In genomic region chr5:41785061-41785460, GRCh38 we compare ENCODE assay signal across 20 cellular contexts.
"Had no signal": no experiment of that assay in that cellular context is flagged by ENCODE, and none has a peak within 500 bp of the region (broad histone marks: within the 10 kb centered on the region; RNA-seq: fewer than 3 reads in every experiment).

No MANE protein-coding gene starts in this region.

- H3K4me2 ChIP-seq: smooth muscle cell had no signal

- H3K4me3 ChIP-seq: colonic mucosa, lower lobe of right lung, pancreas, smooth muscle cell, suprapubic skin, thyroid gland had no signal

- H3K9me3 ChIP-seq: colonic mucosa, lower lobe of right lung, pancreas, suprapubic skin, thyroid gland had no signal

- H3K36me3 ChIP-seq: colonic mucosa, lower lobe of right lung, pancreas, thyroid gland had no signal

- H3K4me3 Mint-ChIP-seq: dendritic cell treated with granulocyte-macrophage colony-stimulating factor and Interleukin-4, amounts not matched to agents 40 ng/mL and 50 ng/mL, for 4 days; effector memory CD8-positive, alpha-beta T cell; stimulated activated naive CD8-positive, alpha-beta T cell treated with anti-CD3 and anti-CD28 coated beads, Interleukin-15, amount 100 ng/mL, for 72 hours; type B pancreatic cell had no signal

- H3K27ac Mint-ChIP-seq: dendritic cell treated with granulocyte-macrophage colony-stimulating factor and Interleukin-4, amounts not matched to agents 40 ng/mL and 50 ng/mL, for 4 days; progenitor cell of endocrine pancreas; stimulated activated naive CD8-positive, alpha-beta T cell treated with anti-CD3 and anti-CD28 coated beads, Interleukin-15, amount 100 ng/mL, for 72 hours; type B pancreatic cell had no signal

- H3K27me3 ChIP-seq: colonic mucosa, pancreas, suprapubic skin, thyroid gland had no signal

- H3K27ac ChIP-seq: colonic mucosa, lower lobe of right lung, pancreas, suprapubic skin, thyroid gland had no signal

- H3K9me3 Mint-ChIP-seq: dendritic cell treated with granulocyte-macrophage colony-stimulating factor and Interleukin-4, amounts not matched to agents 40 ng/mL and 50 ng/mL, for 4 days; effector memory CD8-positive, alpha-beta T cell; stimulated activated naive CD8-positive, alpha-beta T cell treated with anti-CD3 and anti-CD28 coated beads, Interleukin-15, amount 100 ng/mL, for 72 hours; type B pancreatic cell had no signal

- H3K4me1 ChIP-seq: colonic mucosa, lower lobe of right lung, pancreas had no signal

- DNase-seq: caudate nucleus; colonic mucosa; effector memory CD8-positive, alpha-beta T cell; left ventricle myocardium superior; lower lobe of right lung; occipital lobe; pancreas; stimulated activated CD4-positive, alpha-beta T cell treated with anti-CD3 and anti-CD28 coated beads, Interleukin-12 subunit alpha, Interleukin-12 subunit beta, amount 100 ng/mL, for 4 hours; stimulated activated CD4-positive, alpha-beta T cell treated with anti-CD3 and anti-CD28 coated beads, Interleukin-1b, Interleukin-23, amount 100 ng/mL, for 48 hours; stimulated activated CD4-positive, alpha-beta T cell treated with anti-CD3 and anti-CD28 coated beads, Interleukin-4, amount 100 ng/mL, for 1 hour; stimulated activated CD8-positive, alpha-beta memory T cell treated with anti-CD3 and anti-CD28 coated beads, Interleukin-4, amount 100 ng/mL, for 48 hours; stimulated activated naive CD4-positive, alpha-beta T cell; stimulated activated naive CD8-positive, alpha-beta T cell treated with anti-CD3 and anti-CD28 coated beads, Interleukin-15, amount 100 ng/mL, for 72 hours; thyroid gland had no signal

- H3K27me3 Mint-ChIP-seq: dendritic cell treated with granulocyte-macrophage colony-stimulating factor and Interleukin-4, amounts not matched to agents 40 ng/mL and 50 ng/mL, for 4 days; effector memory CD8-positive, alpha-beta T cell; progenitor cell of endocrine pancreas; stimulated activated naive CD8-positive, alpha-beta T cell treated with anti-CD3 and anti-CD28 coated beads, Interleukin-15, amount 100 ng/mL, for 72 hours; type B pancreatic cell had no signal

- H3K4me1 Mint-ChIP-seq: stimulated activated naive CD8-positive, alpha-beta T cell treated with anti-CD3 and anti-CD28 coated beads, Interleukin-15, amount 100 ng/mL, for 72 hours had no signal

- ATAC-seq: effector memory CD8-positive, alpha-beta T cell; left ventricle myocardium superior; lower lobe of right lung; pancreas; sciatic nerve; stimulated activated naive CD8-positive, alpha-beta T cell treated with anti-CD3 and anti-CD28 coated beads, Interleukin-15, amount 100 ng/mL, for 72 hours had no signal
